Comparison of ENCODE assay signal across 1 cellular context in the genomic region with DNA sequence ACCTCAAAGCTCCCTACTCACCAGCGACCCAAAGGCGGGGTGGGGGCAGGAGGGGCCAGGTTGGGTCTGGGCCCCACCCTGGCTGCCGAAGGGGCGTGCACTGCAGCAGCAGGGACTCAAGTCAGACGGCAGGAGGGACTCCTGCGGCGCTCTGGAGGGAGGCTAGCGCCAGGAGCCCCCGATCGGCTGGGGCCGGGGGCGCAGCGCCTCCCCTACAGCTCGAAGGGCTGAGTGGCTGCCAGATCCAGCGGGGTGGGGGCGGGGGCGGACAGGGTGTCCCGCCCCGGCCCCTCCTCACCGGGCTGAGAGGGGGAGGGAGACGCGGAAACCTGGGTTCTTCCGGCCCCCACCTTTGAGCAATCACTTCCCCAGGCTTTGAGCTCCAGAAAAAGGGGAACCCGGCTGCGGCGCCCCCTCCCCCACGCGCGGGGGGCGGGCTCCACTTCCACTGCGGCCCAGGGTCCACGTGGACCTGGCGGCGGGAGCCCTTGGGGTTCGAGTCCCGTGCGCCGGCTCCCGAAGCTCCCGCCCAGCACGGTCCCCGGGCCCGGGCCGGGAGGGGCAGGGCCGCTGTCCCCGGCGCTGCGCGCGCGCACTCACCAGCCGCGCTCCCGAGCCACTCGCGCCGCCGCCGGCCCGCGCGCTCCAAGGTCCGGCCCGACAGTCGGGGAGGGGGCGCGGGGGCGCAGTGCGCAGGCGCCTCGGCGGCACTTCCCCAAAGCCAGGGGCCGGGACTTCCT.
TF ChIP-seq lines count a peak whose summit lies in the region.

Gene RGS19 (minus strand): TSS at position 246 of the 740 bp plus-strand sequence. CDS start 2,632 bp downstream, outside the sequence.

TF ChIP-seq in K562, 482 proteins besides CTCF, POLR2A, EP300 and RAD21 (continued from another document):
- TF ChIP-seq, protein P1, sequence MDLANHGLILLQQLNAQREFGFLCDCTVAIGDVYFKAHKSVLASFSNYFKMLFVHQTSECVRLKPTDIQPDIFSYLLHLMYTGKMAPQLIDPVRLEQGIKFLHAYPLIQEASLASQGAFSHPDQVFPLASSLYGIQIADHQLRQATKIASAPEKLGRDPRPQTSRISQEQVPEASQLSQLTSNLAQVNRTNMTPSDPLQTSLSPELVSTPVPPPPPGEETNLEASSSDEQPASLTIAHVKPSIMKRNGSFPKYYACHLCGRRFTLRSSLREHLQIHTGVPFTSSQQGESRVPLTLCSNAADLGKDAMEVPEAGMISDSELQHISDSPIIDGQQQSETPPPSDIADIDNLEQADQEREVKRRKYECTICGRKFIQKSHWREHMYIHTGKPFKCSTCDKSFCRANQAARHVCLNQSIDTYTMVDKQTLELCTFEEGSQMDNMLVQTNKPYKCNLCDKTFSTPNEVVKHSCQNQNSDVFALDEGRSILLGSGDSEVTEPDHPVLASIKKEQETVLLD (IDR thresholded peaks at IDR 0.05) = 0 out of 2 replicates have a peak, but pooled peaks have one; percentile 48
- no peak for TF ChIP-seq SP2 (IDR thresholded peaks at IDR 0.05; ENCODE audit: extremely low read depth, low read depth, low read length, poor library complexity, severe bottlenecking)
- peak; percentile 64; the same call in 1 of the 2 replicates for TF ChIP-seq GATAD2B (IDR thresholded peaks at IDR 0.05; ENCODE audit: borderline replicate concordance)
- peak in 1 of 2 experiments; percentile 53; a peak in 1 of 4 replicates for TF ChIP-seq RCOR1 (IDR thresholded peaks at IDR 0.05; ENCODE audit: borderline replicate concordance in 1 of 2, low read depth in 2 of 2, low read length in 2 of 2)
- TF ChIP-seq MYC (IDR thresholded peaks at IDR 0.05; ENCODE audit: low read depth, low read length) = peak; percentile 89
- TF ChIP-seq MYC (CRISPR knock-in tag; IDR thresholded peaks at IDR 0.05; ENCODE audit: borderline replicate concordance, low read depth) = no peak
- peak; percentile 79 for TF ChIP-seq POLR2G (IDR thresholded peaks at IDR 0.05; ENCODE audit: low read depth, low read length)
- peak; percentile 75 for TF ChIP-seq GABPA (tag; conservative IDR thresholded peaks at IDR 0.05; ENCODE audit: low read depth)
- 0 out of 4 replicates have a peak, but pooled peaks of 1 of the 2 experiments have one; percentile 22 for TF ChIP-seq TRIM24 (IDR thresholded peaks at IDR 0.05)
- no peak for TF ChIP-seq NELFE (IDR thresholded peaks at IDR 0.05; ENCODE audit: insufficient read depth, insufficient read length)
- TF ChIP-seq, protein P2, sequence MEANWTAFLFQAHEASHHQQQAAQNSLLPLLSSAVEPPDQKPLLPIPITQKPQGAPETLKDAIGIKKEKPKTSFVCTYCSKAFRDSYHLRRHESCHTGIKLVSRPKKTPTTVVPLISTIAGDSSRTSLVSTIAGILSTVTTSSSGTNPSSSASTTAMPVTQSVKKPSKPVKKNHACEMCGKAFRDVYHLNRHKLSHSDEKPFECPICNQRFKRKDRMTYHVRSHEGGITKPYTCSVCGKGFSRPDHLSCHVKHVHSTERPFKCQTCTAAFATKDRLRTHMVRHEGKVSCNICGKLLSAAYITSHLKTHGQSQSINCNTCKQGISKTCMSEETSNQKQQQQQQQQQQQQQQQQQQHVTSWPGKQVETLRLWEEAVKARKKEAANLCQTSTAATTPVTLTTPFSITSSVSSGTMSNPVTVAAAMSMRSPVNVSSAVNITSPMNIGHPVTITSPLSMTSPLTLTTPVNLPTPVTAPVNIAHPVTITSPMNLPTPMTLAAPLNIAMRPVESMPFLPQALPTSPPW (CRISPR knock-in tag; IDR thresholded peaks at IDR 0.05) = peak; percentile 92
- TF ChIP-seq, protein P3, sequence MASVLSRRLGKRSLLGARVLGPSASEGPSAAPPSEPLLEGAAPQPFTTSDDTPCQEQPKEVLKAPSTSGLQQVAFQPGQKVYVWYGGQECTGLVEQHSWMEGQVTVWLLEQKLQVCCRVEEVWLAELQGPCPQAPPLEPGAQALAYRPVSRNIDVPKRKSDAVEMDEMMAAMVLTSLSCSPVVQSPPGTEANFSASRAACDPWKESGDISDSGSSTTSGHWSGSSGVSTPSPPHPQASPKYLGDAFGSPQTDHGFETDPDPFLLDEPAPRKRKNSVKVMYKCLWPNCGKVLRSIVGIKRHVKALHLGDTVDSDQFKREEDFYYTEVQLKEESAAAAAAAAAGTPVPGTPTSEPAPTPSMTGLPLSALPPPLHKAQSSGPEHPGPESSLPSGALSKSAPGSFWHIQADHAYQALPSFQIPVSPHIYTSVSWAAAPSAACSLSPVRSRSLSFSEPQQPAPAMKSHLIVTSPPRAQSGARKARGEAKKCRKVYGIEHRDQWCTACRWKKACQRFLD (CRISPR knock-in tag; IDR thresholded peaks at IDR 0.05) = 0 out of 2 replicates have a peak, but pooled peaks have one; percentile 59
- peak; percentile 96 for TF ChIP-seq SPI1 (IDR thresholded peaks at IDR 0.05; ENCODE audit: borderline replicate concordance, low read depth, low read length)
- no peak for TF ChIP-seq ZNF3 (CRISPR knock-in tag; IDR thresholded peaks at IDR 0.05)
- TF ChIP-seq CBX3 (IDR thresholded peaks at IDR 0.05; ENCODE audit: borderline replicate concordance in 1 of 2, low read length in 2 of 2) = peak in 1 of 2 experiments; percentile 39; a peak in 1 of 3 replicates
- no peak for TF ChIP-seq MBD2 (IDR thresholded peaks at IDR 0.05; ENCODE audit: borderline replicate concordance, low read depth)
- no peak for TF ChIP-seq HEY1 (CRISPR knock-in tag; IDR thresholded peaks at IDR 0.05; ENCODE audit: borderline replicate concordance)
- peak; percentile 76 for TF ChIP-seq HMGN3 (IDR thresholded peaks at IDR 0.05; ENCODE audit: borderline replicate concordance, extremely low read depth, insufficient read length, low read depth, low read length)
- TF ChIP-seq MAZ (CRISPR knock-in tag; conservative IDR thresholded peaks at IDR 0.05 in 1 of 2, IDR thresholded peaks at IDR 0.05 in 1 of 2) = peak; percentile 90 to 95
- peak; percentile 55; the same call in 1 of the 2 replicates for TF ChIP-seq ZBTB7A (IDR thresholded peaks at IDR 0.05; ENCODE audit: borderline replicate concordance, control insufficient read depth, low read depth, low read length)
- peak; percentile 73; the same call in 1 of the 2 replicates for TF ChIP-seq CTBP1 (IDR thresholded peaks at IDR 0.05; ENCODE audit: borderline replicate concordance)
- TF ChIP-seq PHF8 (IDR thresholded peaks at IDR 0.05; ENCODE audit: borderline replicate concordance, low read length) = peak; percentile 66; the same call in 1 of the 2 replicates
- TF ChIP-seq FOXA3 (CRISPR knock-in tag; conservative IDR thresholded peaks at IDR 0.05 in 1 of 2, IDR thresholded peaks at IDR 0.05 in 1 of 2) = no peak
- TF ChIP-seq ZFX (CRISPR knock-in tag; IDR thresholded peaks at IDR 0.05) = peak; percentile 71
- TF ChIP-seq ZBTB17 (CRISPR knock-in tag; IDR thresholded peaks at IDR 0.05) = no peak
- peak; percentile 37 for TF ChIP-seq RBBP5 (IDR thresholded peaks at IDR 0.05; ENCODE audit: borderline replicate concordance, insufficient read depth, low read length, poor library complexity, severe bottlenecking)
- TF ChIP-seq CBX8 (IDR thresholded peaks at IDR 0.05; ENCODE audit: borderline replicate concordance, extremely low read depth, low read depth, low read length, poor library complexity, severe bottlenecking) = no peak
- no peak for TF ChIP-seq HNRNPLL (IDR thresholded peaks at IDR 0.05; ENCODE audit: low read depth, low read length, poor library complexity, severe bottlenecking)
- peak; percentile 83; the same call in 1 of the 2 replicates for TF ChIP-seq ZNF444 (CRISPR knock-in tag; IDR thresholded peaks at IDR 0.05)
- no peak for TF ChIP-seq NR2C1 (IDR thresholded peaks at IDR 0.05)
- no peak for TF ChIP-seq NR2C1 (tag; IDR thresholded peaks at IDR 0.05)
- TF ChIP-seq, protein P4, sequence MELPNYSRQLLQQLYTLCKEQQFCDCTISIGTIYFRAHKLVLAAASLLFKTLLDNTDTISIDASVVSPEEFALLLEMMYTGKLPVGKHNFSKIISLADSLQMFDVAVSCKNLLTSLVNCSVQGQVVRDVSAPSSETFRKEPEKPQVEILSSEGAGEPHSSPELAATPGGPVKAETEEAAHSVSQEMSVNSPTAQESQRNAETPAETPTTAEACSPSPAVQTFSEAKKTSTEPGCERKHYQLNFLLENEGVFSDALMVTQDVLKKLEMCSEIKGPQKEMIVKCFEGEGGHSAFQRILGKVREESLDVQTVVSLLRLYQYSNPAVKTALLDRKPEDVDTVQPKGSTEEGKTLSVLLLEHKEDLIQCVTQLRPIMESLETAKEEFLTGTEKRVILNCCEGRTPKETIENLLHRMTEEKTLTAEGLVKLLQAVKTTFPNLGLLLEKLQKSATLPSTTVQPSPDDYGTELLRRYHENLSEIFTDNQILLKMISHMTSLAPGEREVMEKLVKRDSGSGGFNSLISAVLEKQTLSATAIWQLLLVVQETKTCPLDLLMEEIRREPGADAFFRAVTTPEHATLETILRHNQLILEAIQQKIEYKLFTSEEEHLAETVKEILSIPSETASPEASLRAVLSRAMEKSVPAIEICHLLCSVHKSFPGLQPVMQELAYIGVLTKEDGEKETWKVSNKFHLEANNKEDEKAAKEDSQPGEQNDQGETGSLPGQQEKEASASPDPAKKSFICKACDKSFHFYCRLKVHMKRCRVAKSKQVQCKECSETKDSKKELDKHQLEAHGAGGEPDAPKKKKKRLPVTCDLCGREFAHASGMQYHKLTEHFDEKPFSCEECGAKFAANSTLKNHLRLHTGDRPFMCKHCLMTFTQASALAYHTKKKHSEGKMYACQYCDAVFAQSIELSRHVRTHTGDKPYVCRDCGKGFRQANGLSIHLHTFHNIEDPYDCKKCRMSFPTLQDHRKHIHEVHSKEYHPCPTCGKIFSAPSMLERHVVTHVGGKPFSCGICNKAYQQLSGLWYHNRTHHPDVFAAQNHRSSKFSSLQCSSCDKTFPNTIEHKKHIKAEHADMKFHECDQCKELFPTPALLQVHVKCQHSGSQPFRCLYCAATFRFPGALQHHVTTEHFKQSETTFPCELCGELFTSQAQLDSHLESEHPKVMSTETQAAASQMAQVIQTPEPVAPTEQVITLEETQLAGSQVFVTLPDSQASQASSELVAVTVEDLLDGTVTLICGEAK (IDR thresholded peaks at IDR 0.05) = peak; percentile 58
- TF ChIP-seq, protein P4 (CRISPR knock-in tag; IDR thresholded peaks at IDR 0.05) = no peak
- peak; percentile 78; the same call in 1 of the 2 replicates for TF ChIP-seq SMARCA5 (IDR thresholded peaks at IDR 0.05)
- peak; percentile 55; the same call in 1 of the 2 replicates for TF ChIP-seq ELF2 (CRISPR knock-in tag; IDR thresholded peaks at IDR 0.05)
